In genomic region chr3:29694331-29694730, GRCh38 we compare ENCODE assay signal across 1 cellular context.
TF ChIP-seq lines count a peak whose summit lies in the region.

No MANE protein-coding gene starts in this region.

TF ChIP-seq in IMR-90, 13 proteins besides CTCF, POLR2A, EP300 and RAD21:
- TF ChIP-seq BHLHE40 (IDR thresholded peaks at IDR 0.05; ENCODE audit: low read depth, low read length) (no peak), NFE2L2 (IDR thresholded peaks at IDR 0.05; ENCODE audit: low read depth, low read length) (no peak), SMC3 (IDR thresholded peaks at IDR 0.05; ENCODE audit: low read depth, low read length) (no peak), FOS (IDR thresholded peaks at IDR 0.05; ENCODE audit: low read depth, low read length) (no peak), CEBPB (IDR thresholded peaks at IDR 0.05; ENCODE audit: low read depth, low read length) (no peak), RFX5 (IDR thresholded peaks at IDR 0.05; ENCODE audit: low read depth, low read length) (no peak), ELK1 (IDR thresholded peaks at IDR 0.05; ENCODE audit: borderline replicate concordance, low read depth, low read length) (no peak), MAZ (IDR thresholded peaks at IDR 0.05; ENCODE audit: borderline replicate concordance, low read depth, low read length) (no peak), MXI1 (IDR thresholded peaks at IDR 0.05; ENCODE audit: borderline replicate concordance, low read depth, low read length) (no peak), RCOR1 (IDR thresholded peaks at IDR 0.05; ENCODE audit: insufficient replicate concordance, low read length) (no peak), CHD1 (IDR thresholded peaks at IDR 0.05; ENCODE audit: low read depth, low read length) (no peak), MAFK (IDR thresholded peaks at IDR 0.05; ENCODE audit: low read depth, low read length) (no peak)
- TF ChIP-seq, protein P1, sequence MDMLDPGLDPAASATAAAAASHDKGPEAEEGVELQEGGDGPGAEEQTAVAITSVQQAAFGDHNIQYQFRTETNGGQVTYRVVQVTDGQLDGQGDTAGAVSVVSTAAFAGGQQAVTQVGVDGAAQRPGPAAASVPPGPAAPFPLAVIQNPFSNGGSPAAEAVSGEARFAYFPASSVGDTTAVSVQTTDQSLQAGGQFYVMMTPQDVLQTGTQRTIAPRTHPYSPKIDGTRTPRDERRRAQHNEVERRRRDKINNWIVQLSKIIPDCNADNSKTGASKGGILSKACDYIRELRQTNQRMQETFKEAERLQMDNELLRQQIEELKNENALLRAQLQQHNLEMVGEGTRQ (IDR thresholded peaks at IDR 0.05; ENCODE audit: low read depth, low read length) = no peak
